ENCODE assay signal across 16 cellular contexts in genomic region chr14:76153919-76154318, GRCh38. TPM values are rescaled to one million over a fixed set of nuclear protein-coding genes. Genes with fewer than 3 reads are reported as not detected.
DNase-seq lines count a peak whose midpoint lies in the region; FAIRE-seq and TF ChIP-seq lines count a peak whose summit lies in the region.
"Had no signal": no experiment of that assay in that cellular context is flagged by ENCODE, and none has a peak within 500 bp of the region (broad histone marks: within the 10 kb centered on the region; RNA-seq: fewer than 3 reads in every experiment).

No MANE protein-coding gene starts in this region.

- peak overlapping the region; percentile 69 for H3K4me3 Mint-ChIP-seq in T-helper 2 cell treated with Interferon-gamma antibody and Interleukin-4, amounts not matched to agents 5 μg/mL and 100 μg/mL, for 36 hours
- H3K4me3 Mint-ChIP-seq in astrocyte (ENCODE audit: unreplicated experiment) (no peak overlapping the region), osteocyte (ENCODE audit: unreplicated experiment) (no peak overlapping the region)

- H3K9me3 Mint-ChIP-seq in T-helper 2 cell treated with Interferon-gamma antibody and Interleukin-4, amounts not matched to agents 5 μg/mL and 100 μg/mL, for 36 hours = peaks cover 6% of the 10 kb centered on the region
- H3K9me3 Mint-ChIP-seq in astrocyte (ENCODE audit: unreplicated experiment) (no peaks in the 10 kb centered on the region), osteocyte (ENCODE audit: unreplicated experiment) (peaks cover 3% of the 10 kb centered on the region)

- whole genome bisulfite sequencing in esophagus squamous epithelium, 2 donors = 75 to 90% methylated on average over 1 of the region's 1 CpG

- H3K9me3 ChIP-seq in astrocyte (ENCODE audit: insufficient read depth, low read depth, low read length) = no peaks in the 10 kb centered on the region
- H3K9me3 ChIP-seq in esophagus squamous epithelium = no peaks in the 10 kb centered on the region
- H3K9me3 ChIP-seq: transverse colon had no signal

- H3K4me1 Mint-ChIP-seq in T-helper 2 cell treated with Interferon-gamma antibody and Interleukin-4, amounts not matched to agents 5 μg/mL and 100 μg/mL, for 36 hours (ENCODE audit: low read depth) = peaks cover 59% of the 10 kb centered on the region
- peaks cover 31% of the 10 kb centered on the region for H3K4me1 Mint-ChIP-seq in astrocyte (ENCODE audit: low read depth, unreplicated experiment)
- H3K4me1 Mint-ChIP-seq in osteocyte (ENCODE audit: unreplicated experiment) = peaks cover 59% of the 10 kb centered on the region

- TF ChIP-seq CTCF in astrocyte (IDR thresholded peaks at IDR 0.05; ENCODE audit: insufficient read depth, low read depth, low read length) (no peak), osteocyte (IDR thresholded peaks at IDR 0.05) (no peak), esophagus squamous epithelium (IDR thresholded peaks at IDR 0.05) (no peak)

- H3K36me3 ChIP-seq in astrocyte (ENCODE audit: insufficient read depth, low read length) (peaks cover 20% of the 10 kb centered on the region), esophagus squamous epithelium (peaks cover 0 to 34% (median 3%) of the 10 kb centered on the region in 3 donors)

- H3K4me3 ChIP-seq in astrocyte (ENCODE audit: insufficient read depth, low read depth, low read length) = no peak overlapping the region
- H3K4me3 ChIP-seq in esophagus squamous epithelium = no peak overlapping the region
- H3K4me3 ChIP-seq: coronary artery had no signal

- no peak overlapping the region for H3K9ac ChIP-seq in astrocyte (ENCODE audit: low read length)

- FAIRE-seq in astrocyte (lab: Jason Lieb, UNC) = no peak
- FAIRE-seq: small intestine had no signal

- H3K27ac Mint-ChIP-seq in T-helper 2 cell treated with Interferon-gamma antibody and Interleukin-4, amounts not matched to agents 5 μg/mL and 100 μg/mL, for 36 hours = no peak overlapping the region
- H3K27ac Mint-ChIP-seq in astrocyte (ENCODE audit: unreplicated experiment) = no peak overlapping the region
- H3K27ac Mint-ChIP-seq in osteocyte (ENCODE audit: unreplicated experiment) = peak overlapping the region; percentile 43

- DNase-seq in T-helper 2 cell treated with Interferon-gamma antibody and Interleukin-4, amounts not matched to agents 5 μg/mL and 100 μg/mL, for 36 hours (ENCODE audit: low spot score) = no peak
- DNase-seq in T-helper 2 cell = no peak
- DNase-seq in KG1 (lab: John Stamatoyannopoulos, UW) = peak; percentile 1
- DNase-seq in astrocyte (ENCODE audit: low read depth) = no peak
- no peak for DNase-seq in osteocyte (ENCODE audit: extremely low spot score, unreplicated experiment)
- DNase-seq in esophagus squamous epithelium (lab: John Stamatoyannopoulos, UW) = no peak
- DNase-seq in epidermal melanocyte (ENCODE audit: insufficient read length, low spot score) = no peak
- DNase-seq in NCI-H2081 (lab: John Stamatoyannopoulos, UW) = no peak
- DNase-seq: activated naive CD4-positive, alpha-beta T cell treated with anti-CD3 and anti-CD28 coated beads, Interleukin-2, amount 50 U/mL, for 16 hours; foreskin keratinocyte; NCI-H1105; NCI-H510A treated with DMSO at 0.1 percent for 48 hours; small intestine; transverse colon; WERI-Rb-1 had no signal

- TF ChIP-seq POLR2A in esophagus squamous epithelium (IDR thresholded peaks at IDR 0.05) = no peak

- peak overlapping the region; percentile 15 for H3K4me2 ChIP-seq in astrocyte (ENCODE audit: low read length)

- H3K36me3 Mint-ChIP-seq in T-helper 2 cell treated with Interferon-gamma antibody and Interleukin-4, amounts not matched to agents 5 μg/mL and 100 μg/mL, for 36 hours (ENCODE audit: low read depth) = peaks cover 38% of the 10 kb centered on the region
- peaks cover 2% of the 10 kb centered on the region for H3K36me3 Mint-ChIP-seq in astrocyte (ENCODE audit: low read depth, unreplicated experiment)
- peaks cover 31% of the 10 kb centered on the region for H3K36me3 Mint-ChIP-seq in osteocyte (ENCODE audit: unreplicated experiment)

- peaks cover 65% of the 10 kb centered on the region for H4K20me1 ChIP-seq in astrocyte (ENCODE audit: insufficient read depth, low read length)

- peaks cover 72% of the 10 kb centered on the region for H3K79me2 ChIP-seq in astrocyte (ENCODE audit: insufficient read depth, low read length)

- intact Hi-C loops in esophagus squamous epithelium (cut with DNase I) = no loop called here

- H3K27ac ChIP-seq in astrocyte (ENCODE audit: low read depth, low read length) = no peak overlapping the region
- no peak overlapping the region for H3K27ac ChIP-seq in esophagus squamous epithelium
- H3K27ac ChIP-seq: coronary artery, foreskin keratinocyte, transverse colon, WERI-Rb-1 had no signal

- no peak overlapping the region for H2AFZ ChIP-seq in astrocyte (ENCODE audit: low read depth, low read length)

- peaks cover 9% of the 10 kb centered on the region for H3K27me3 Mint-ChIP-seq in T-helper 2 cell treated with Interferon-gamma antibody and Interleukin-4, amounts not matched to agents 5 μg/mL and 100 μg/mL, for 36 hours (ENCODE audit: low read depth)
- H3K27me3 Mint-ChIP-seq in astrocyte (ENCODE audit: low read depth, unreplicated experiment) = no peaks in the 10 kb centered on the region
- peaks cover 12% of the 10 kb centered on the region for H3K27me3 Mint-ChIP-seq in osteocyte (ENCODE audit: unreplicated experiment)

- H3K27me3 ChIP-seq in astrocyte (ENCODE audit: insufficient read depth, low read length) = peaks cover 4% of the 10 kb centered on the region
- H3K27me3 ChIP-seq in esophagus squamous epithelium = peaks cover 0 to 7% (median 0%) of the 10 kb centered on the region in 4 donors
- H3K27me3 ChIP-seq: foreskin keratinocyte had no signal

- peaks cover 5% of the 10 kb centered on the region for H3K4me1 ChIP-seq in astrocyte (ENCODE audit: insufficient read depth, low read length)
- peaks cover 10 to 62% (median 39%) of the 10 kb centered on the region in 3 donors for H3K4me1 ChIP-seq in esophagus squamous epithelium

RNA-seq across cellular contexts. Expression of gene GPATCH2L, which starts 2.2 kb away (rescaled TPM):
- total RNA-seq in astrocyte (54.3 and 60.8 TPM in 2 replicates), osteocyte (61.0 and 62.0 TPM in 2 replicates), esophagus squamous epithelium (10 to 100 TPM; 20.1 to 40.8 (median 34.4) TPM)
